ENCODE assay signal across 13 cellular contexts in genomic region chr12:103780992-103781391, GRCh38.
A peak's percentile ranks its signal among the peaks of the same experiment; 100 is the strongest.
DNase-seq lines count a peak whose midpoint lies in the region; ATAC-seq and TF ChIP-seq lines count a peak whose summit lies in the region.
"Had no signal": no experiment of that assay in that cellular context is flagged by ENCODE, and none has a peak within 500 bp of the region (broad histone marks: within the 10 kb centered on the region; RNA-seq: fewer than 3 reads in every experiment).

No MANE protein-coding gene starts in this region.

- no peak overlapping the region for H3K4ac ChIP-seq in mesenchymal stem cell (ENCODE audit: low read depth in 1 of 2, low read length in 2 of 2)

- H3K14ac ChIP-seq in mesenchymal stem cell (ENCODE audit: low read length in 2 of 2), result no peak overlapping the region

- no peak overlapping the region for H2BK5ac ChIP-seq in mesenchymal stem cell (ENCODE audit: low read depth, low read length, poor library complexity, severe bottlenecking)

- peak; percentile 38 for DNase-seq in DMS79 treated with DMSO at 0.1 percent for 48 hours (lab: John Stamatoyannopoulos, UW)
- no peak for DNase-seq in DMS79 (lab: John Stamatoyannopoulos, UW)
- peak; percentile 64 for DNase-seq in NCI-H2171 (lab: John Stamatoyannopoulos, UW)
- DNase-seq in mesenchymal stem cell, result no peak
- DNase-seq in gastrocnemius medialis, result peak; percentile 85 to 89
- DNase-seq in osteoblast (ENCODE audit: insufficient read length, low spot score, missing footprints), result no peak
- DNase-seq in mucosa of descending colon, result no peak
- DNase-seq: CD8-positive, alpha-beta T cell; COR-L47; EL had no signal

- H2AK5ac ChIP-seq in mesenchymal stem cell (ENCODE audit: low read length, severe bottlenecking), result peak overlapping the region; percentile 64

- H3K79me1 ChIP-seq in mesenchymal stem cell (replicated peaks; ENCODE audit: low read length, poor library complexity, severe bottlenecking), result peaks cover 23% of the 10 kb centered on the region

- H3K4me2 ChIP-seq in mesenchymal stem cell (ENCODE audit: low read length, poor library complexity, severe bottlenecking), result no peak overlapping the region
- no peak overlapping the region for H3K4me2 ChIP-seq in osteoblast (ENCODE audit: insufficient read depth, low read length)

- peak; percentile 87 to 92 for ATAC-seq in gastrocnemius medialis
- no peak for ATAC-seq in GM21723 (IDR thresholded peaks at IDR 0.05; ENCODE audit: unreplicated experiment)
- no peak for ATAC-seq in mucosa of descending colon
- ATAC-seq: CD8-positive, alpha-beta T cell had no signal

- no peak overlapping the region for H3K18ac ChIP-seq in mesenchymal stem cell (ENCODE audit: low read depth in 1 of 2, low read length in 2 of 2)

- no peak for TF ChIP-seq CTCF in gastrocnemius medialis (IDR thresholded peaks at IDR 0.05 in 4 of 5, conservative IDR thresholded peaks at IDR 0.05 in 1 of 5)
- TF ChIP-seq CTCF in osteoblast (IDR thresholded peaks at IDR 0.05; ENCODE audit: extremely low read depth, low read depth, low read length), result no peak
- TF ChIP-seq CTCF in mucosa of descending colon (IDR thresholded peaks at IDR 0.05), result no peak

- no peaks in the 10 kb centered on the region for H3K79me2 ChIP-seq in osteoblast (ENCODE audit: insufficient read depth, low read length)

- H3K9me3 ChIP-seq in mesenchymal stem cell (ENCODE audit: control insufficient read depth, low read length) (no peaks in the 10 kb centered on the region), gastrocnemius medialis (no peaks in the 10 kb centered on the region), osteoblast (ENCODE audit: low read depth, low read length) (no peaks in the 10 kb centered on the region), mucosa of descending colon (no peaks in the 10 kb centered on the region)
- H3K9me3 ChIP-seq: HAP-1 had no signal

- H4K8ac ChIP-seq in mesenchymal stem cell (ENCODE audit: low read length), result no peak overlapping the region

- H2BK120ac ChIP-seq in mesenchymal stem cell (ENCODE audit: low read depth, low read length), result no peak overlapping the region

- H3K27me3 ChIP-seq in mesenchymal stem cell (ENCODE audit: control insufficient read depth in 1 of 2, insufficient read depth in 1 of 2, low read length in 2 of 2), result no peaks in the 10 kb centered on the region
- no peaks in the 10 kb centered on the region for H3K27me3 ChIP-seq in gastrocnemius medialis
- H3K27me3 ChIP-seq in osteoblast (ENCODE audit: insufficient read depth, low read length), result no peaks in the 10 kb centered on the region

- no peak overlapping the region for H3K9ac ChIP-seq in mesenchymal stem cell (ENCODE audit: low read length)

- no peak overlapping the region for H2BK12ac ChIP-seq in mesenchymal stem cell (ENCODE audit: low read length in 2 of 2)

- H3K36me3 ChIP-seq in mesenchymal stem cell (ENCODE audit: control insufficient read depth in 1 of 2, insufficient read depth in 2 of 2, low read depth in 1 of 2, low read length in 2 of 2), result peaks cover 30 to 61% of the 10 kb centered on the region in 2 experiments
- H3K36me3 ChIP-seq in gastrocnemius medialis, result peaks cover 0 to 13% of the 10 kb centered on the region in 2 donors
- H3K36me3 ChIP-seq in osteoblast (ENCODE audit: insufficient read depth, low read length), result peaks cover 51% of the 10 kb centered on the region
- H3K36me3 ChIP-seq in mucosa of descending colon (ENCODE audit: low read depth), result no peaks in the 10 kb centered on the region

- no peaks in the 10 kb centered on the region for H4K20me1 ChIP-seq in osteoblast (ENCODE audit: insufficient read depth, low read length)

- intact Hi-C loops in gastrocnemius medialis (cut with DNase I; ENCODE audit: low total_unique reads) (loop anchor here (10.0 kb wide), 1 partner anchor 1444 kb away; no protein-coding TSS in a partner anchor), mucosa of descending colon (cut with DNase I, micrococcal nuclease) (no loop called here)

- H3K4me3 ChIP-seq in mesenchymal stem cell (ENCODE audit: insufficient read depth in 1 of 2, low read depth in 1 of 2, low read length in 2 of 2) (no peak overlapping the region), gastrocnemius medialis (no peak overlapping the region), osteoblast (ENCODE audit: insufficient read depth, low read length) (no peak overlapping the region), mucosa of descending colon (no peak overlapping the region)
- H3K4me3 ChIP-seq: HAP-1 had no signal

- TF ChIP-seq POLR2A in gastrocnemius medialis (IDR thresholded peaks at IDR 0.05), result no peak

- H3K4me1 ChIP-seq in mesenchymal stem cell (ENCODE audit: control insufficient read depth, insufficient read depth, low read depth, low read length) (peaks cover 21% of the 10 kb centered on the region), gastrocnemius medialis (peaks cover 45 to 57% of the 10 kb centered on the region in 2 donors), osteoblast (ENCODE audit: insufficient read depth, low read length) (peaks cover 10% of the 10 kb centered on the region), mucosa of descending colon (ENCODE audit: low read depth) (no peaks in the 10 kb centered on the region)
- H3K4me1 ChIP-seq: HAP-1 had no signal

- H2BK15ac ChIP-seq in mesenchymal stem cell (ENCODE audit: low read depth, poor library complexity, severe bottlenecking), result no peak overlapping the region

- H2AFZ ChIP-seq in mesenchymal stem cell (ENCODE audit: low read depth, low read length) (no peak overlapping the region), osteoblast (ENCODE audit: low read length) (no peak overlapping the region)

- in situ Hi-C loops in gastrocnemius medialis (cut with MboI; ENCODE audit: low sequenced_read_pairs in 4 of 4), result loop anchor here in 2 of 4 donors (10.0 kb wide), 1 partner anchor 74 kb away; no protein-coding TSS in a partner anchor

- H4K91ac ChIP-seq in mesenchymal stem cell (ENCODE audit: low read length), result no peak overlapping the region

- 98% methylated on average over 2 of the region's 3 CpGs for whole genome bisulfite sequencing in mesenchymal stem cell

- no peak overlapping the region for H3K23ac ChIP-seq in mesenchymal stem cell (ENCODE audit: low read length in 2 of 2)

- H3K27ac ChIP-seq in mesenchymal stem cell (ENCODE audit: low read length, poor library complexity, severe bottlenecking) (no peak overlapping the region), gastrocnemius medialis (peak overlapping the region; percentile 83 to 93 (median 87)), osteoblast (ENCODE audit: low read depth, low read length) (no peak overlapping the region)
- H3K27ac ChIP-seq: 22Rv1 had no signal

Comparison
In these comparisons a context has a peak if more than half of its experiments do, and no peak if none do; other contexts are left out.
1. DNase-seq: peak in DMS79 treated with DMSO at 0.1 percent for 48 hours (single experiment), NCI-H2171 (single experiment) and gastrocnemius medialis (2 of 2); none in DMS79 (single experiment), mesenchymal stem cell (single experiment), osteoblast (single experiment) and mucosa of descending colon (0 of 3).
2. H3K27ac ChIP-seq: peak in gastrocnemius medialis (4 of 4); none in mesenchymal stem cell (single experiment) and osteoblast (single experiment).
3. ATAC-seq: peak in gastrocnemius medialis (2 of 2); none in GM21723 (single experiment) and mucosa of descending colon (single experiment).